Comparison of ENCODE assay signal across 8 cellular contexts in the genomic region with DNA sequence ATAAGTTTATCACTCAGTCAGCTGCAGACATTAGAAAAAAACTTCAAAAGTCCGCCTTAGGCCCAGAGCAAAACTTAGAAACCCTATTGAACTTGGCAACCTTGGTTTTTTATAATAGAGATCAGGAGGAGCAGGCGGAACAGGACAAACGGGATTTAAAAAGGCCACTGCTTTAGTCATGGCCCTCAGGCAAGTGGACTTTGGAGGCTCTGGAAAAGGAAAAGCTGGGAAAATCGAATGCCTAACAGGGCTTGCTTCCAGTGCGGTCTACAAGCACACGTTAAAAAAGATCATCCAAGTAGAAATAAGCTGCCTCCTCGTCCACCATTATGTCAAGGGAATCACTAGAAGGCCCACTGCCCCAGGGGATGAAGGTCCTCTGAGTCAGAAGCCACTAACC.
A peak's percentile ranks its signal among the peaks of the same experiment; 100 is the strongest.
DNase-seq lines count a peak whose midpoint lies in the region; ATAC-seq, FAIRE-seq and TF ChIP-seq lines count a peak whose summit lies in the region.
"Not testable (repeated sequence)": the region's sequence is repeated elsewhere in the genome, so short reads cannot be mapped to it uniquely, and the experiment has no call there.

No MANE protein-coding gene starts in this region.

- not testable (repeated sequence) for H3K79me2 ChIP-seq in PC-3 (ENCODE audit: low read length)

- not testable (repeated sequence) for BruUV-seq in Calu3 (replicated peaks; lab: Mats Ljungman, UMichigan); PC-3 (replicated peaks; lab: Mats Ljungman, UMichigan)

- peaks cover 16% of the 10 kb centered on the region for H3K4me1 Mint-ChIP-seq in Calu3 (ENCODE audit: low read depth, unreplicated experiment)

- not testable (repeated sequence) for H3K9me3 Mint-ChIP-seq in Calu3 (ENCODE audit: low read depth, unreplicated experiment)

- H3K4me2 ChIP-seq in PC-3 (ENCODE audit: low read length) = peak overlapping the region; percentile 67

- FAIRE-seq in bronchial epithelial cell (lab: Jason Lieb, UNC); small intestine (lab: Jason Lieb, UNC): not testable (repeated sequence)

- intact Hi-C loops in Calu3 (cut with micrococcal nuclease; ENCODE audit: unreplicated experiment); PC-3 (cut with micrococcal nuclease): not testable (repeated sequence)

- 19 to 70% (median 35%) methylated on average over 7 of the region's 7 CpGs for WGBS in small intestine, 3 donors

- H3K27me3 ChIP-seq in PC-3 (ENCODE audit: low read length); bronchial epithelial cell (ENCODE audit: control insufficient read depth, insufficient read depth, low read length); small intestine (ENCODE audit: control insufficient read depth in 2 of 2, insufficient read depth in 2 of 2, low read length in 2 of 2): not testable (repeated sequence)

- not testable (repeated sequence) for H3F3A ChIP-seq in PC-3 (ENCODE audit: low read length, unreplicated experiment)

- DNase-seq in Calu3 (peak; percentile 60), HT-29 (ENCODE audit: low spot score) (peak; percentile 36), PC-3 (peak; percentile 81), bronchial epithelial cell (ENCODE audit: low read depth) (peak; percentile 5), mucosa of gallbladder (ENCODE audit: low spot score) (peak; percentile 75), small intestine (peak; percentile 35)

- H3K36me3 Mint-ChIP-seq in Calu3 (ENCODE audit: insufficient read depth, unreplicated experiment) = not testable (repeated sequence)

- H3K27me3 Mint-ChIP-seq in Calu3 (ENCODE audit: unreplicated experiment) = peaks cover 16% of the 10 kb centered on the region

- H3K27ac ChIP-seq in 22Rv1 (peak overlapping the region; percentile 69), PC-3 (ENCODE audit: low read length) (peak overlapping the region; percentile 75), VCaP (peak overlapping the region; percentile 25; the same call in 1 of the 2 replicates)
- H3K27ac ChIP-seq in small intestine (ENCODE audit: low read depth in 1 of 2, low read length in 1 of 2) = not testable (repeated sequence)

- H3K27ac Mint-ChIP-seq in Calu3 (ENCODE audit: unreplicated experiment) = peak overlapping the region; percentile 61

- not testable (repeated sequence) for H3K9me2 ChIP-seq in PC-3 (replicated peaks; ENCODE audit: low read length)

- POLR2A ChIA-PET in PC-3 (lab: Charles Lee; ENCODE audit: unreplicated experiment) = not testable (repeated sequence)

- peaks cover 12% of the 10 kb centered on the region; the same call in 1 of the 2 replicates for H3K4me1 ChIP-seq in PC-3 (ENCODE audit: insufficient read depth, low read length)
- H3K4me1 ChIP-seq in small intestine (ENCODE audit: control insufficient read depth in 2 of 2, insufficient read depth in 1 of 2, low read depth in 1 of 2, low read length in 1 of 2) = not testable (repeated sequence)

- H3K4me3 ChIP-seq in PC-3 (ENCODE audit: low read length); bronchial epithelial cell (ENCODE audit: low read depth, low read length); small intestine (ENCODE audit: low read depth in 1 of 2, low read length in 2 of 2): not testable (repeated sequence)

- not testable (repeated sequence) for ATAC-seq in PC-3

- CTCF ChIA-PET in Calu3 (lab: Charles Lee); PC-3 (lab: Charles Lee): not testable (repeated sequence)

- not testable (repeated sequence) for TF ChIP-seq CTCF in 22Rv1 (IDR thresholded peaks at IDR 0.05); Calu3 (IDR thresholded peaks at IDR 0.05; ENCODE audit: unreplicated experiment); PC-3 (conservative IDR thresholded peaks at IDR 0.05; ENCODE audit: low read depth, low read length); VCaP (conservative IDR thresholded peaks at IDR 0.05); bronchial epithelial cell (IDR thresholded peaks at IDR 0.05; ENCODE audit: insufficient read depth, low read length, severe bottlenecking)

- not testable (repeated sequence) for H3K9ac ChIP-seq in PC-3 (ENCODE audit: low read length)

- not testable (repeated sequence) for H2AFZ ChIP-seq in PC-3 (ENCODE audit: low read length)

- not testable (repeated sequence) for H3K9me3 ChIP-seq in PC-3 (ENCODE audit: low read length); small intestine (ENCODE audit: control insufficient read depth, low read depth)

- H4K20me1 ChIP-seq in PC-3 (ENCODE audit: low read length) = not testable (repeated sequence)

- not testable (repeated sequence) for H3K36me3 ChIP-seq in PC-3 (ENCODE audit: low read depth, low read length); bronchial epithelial cell (ENCODE audit: control insufficient read depth, insufficient read depth, low read length); small intestine (ENCODE audit: control insufficient read depth in 2 of 2, insufficient read depth in 2 of 2, low read length in 2 of 2)

- H3K4me3 Mint-ChIP-seq in Calu3 (ENCODE audit: low read depth, unreplicated experiment) = peak overlapping the region; percentile 19

Comparison
In these comparisons a context has a peak if more than half of its experiments do, and no peak if none do; other contexts are left out.
1. DNase-seq: peak in every context shown above with its lines; median percentile 81 in PC-3; 75 in mucosa of gallbladder; 60 in Calu3; 36 in HT-29; 35 in small intestine; 5 in bronchial epithelial cell.